Comparison of ENCODE assay signal across 24 cellular contexts in genomic region chr5:142911170-142911569, GRCh38.
A peak's percentile ranks its signal among the peaks of the same experiment; 100 is the strongest.
DNase-seq lines count a peak whose midpoint lies in the region; ATAC-seq and TF ChIP-seq lines count a peak whose summit lies in the region.
"Had no signal": no experiment of that assay in that cellular context is flagged by ENCODE, and none has a peak within 500 bp of the region (broad histone marks: within the 10 kb centered on the region; RNA-seq: fewer than 3 reads in every experiment).

No MANE protein-coding gene starts in this region.

- CTCF ChIA-PET in Calu3 (lab: Charles Lee) = no interaction called here

- DNase-seq in Calu3 (no peak), right lobe of liver (peak in 2 of 3 donors; percentile 59 to 61), SW480 (ENCODE audit: low spot score) (no peak), MV-4-11 (lab: John Stamatoyannopoulos, UW) (no peak)
- no peak for DNase-seq in effector memory CD8-positive, alpha-beta T cell
- DNase-seq in stimulated activated effector memory CD8-positive, alpha-beta T cell treated with anti-CD3 and anti-CD28 coated beads, Interleukin-12 subunit alpha, Interleukin-12 subunit beta, amount 100 ng/mL, for 72 hours (ENCODE audit: low spot score in 2 of 2) = no peak
- DNase-seq: DMS153, DND-41, GOT3, HFFc6, NCI-H1092 treated with DMSO at 0.1 percent for 48 hours, NCI-H1436, NCI-H187, NCI-H2081 treated with DMSO at 0.1 percent for 48 hours, NCI-H2171, NCI-H226, NCI-H510A, Right ventricle myocardium superior, RPMI8226 had no signal

- TF ChIP-seq CTCF in Calu3 (IDR thresholded peaks at IDR 0.05; ENCODE audit: unreplicated experiment) (no peak), right lobe of liver (IDR thresholded peaks at IDR 0.05) (no peak)

- peak overlapping the region; percentile 0 for H3K27ac Mint-ChIP-seq in Calu3 (ENCODE audit: unreplicated experiment)
- peak overlapping the region; percentile 7 to 92 for H3K27ac Mint-ChIP-seq in effector memory CD8-positive, alpha-beta T cell
- H3K27ac Mint-ChIP-seq in stimulated activated effector memory CD8-positive, alpha-beta T cell treated with anti-CD3 and anti-CD28 coated beads, Interleukin-12 subunit alpha, Interleukin-12 subunit beta, amount 100 ng/mL, for 72 hours = peak overlapping the region; percentile 69
- H3K27ac Mint-ChIP-seq: B cell, HFFc6 had no signal

- H3K4me1 ChIP-seq in right lobe of liver = peaks cover 0 to 19% (median 3%) of the 10 kb centered on the region in 4 donors
- H3K4me1 ChIP-seq: SJSA1 had no signal

- BruUV-seq in Calu3 (replicated peaks; lab: Mats Ljungman, UMichigan) = no TSS peak

- peak overlapping the region in 1 of 3 donors; percentile 44 for H3K27ac ChIP-seq in right lobe of liver
- H3K27ac ChIP-seq: C4-2B, SJSA1 had no signal

- H3K36me3 ChIP-seq in right lobe of liver = no peaks in the 10 kb centered on the region
- H3K36me3 ChIP-seq: HAP-1 had no signal

- H3K4me3 Mint-ChIP-seq in Calu3 (ENCODE audit: low read depth, unreplicated experiment) = no peak overlapping the region
- no peak overlapping the region for H3K4me3 Mint-ChIP-seq in effector memory CD8-positive, alpha-beta T cell
- H3K4me3 Mint-ChIP-seq in stimulated activated effector memory CD8-positive, alpha-beta T cell treated with anti-CD3 and anti-CD28 coated beads, Interleukin-12 subunit alpha, Interleukin-12 subunit beta, amount 100 ng/mL, for 72 hours = no peak overlapping the region
- H3K4me3 Mint-ChIP-seq: B cell, HFFc6 had no signal

- no peaks in the 10 kb centered on the region for H3K9me3 ChIP-seq in right lobe of liver
- H3K9me3 ChIP-seq: HAP-1, SJSA1 had no signal

- no peaks in the 10 kb centered on the region for H3K27me3 ChIP-seq in right lobe of liver
- H3K27me3 ChIP-seq: SJSA1 had no signal

- ATAC-seq in effector memory CD8-positive, alpha-beta T cell (replicated peaks) = no peak
- ATAC-seq in right lobe of liver (peak; percentile 58 to 88 (median 78)), HG02642 (IDR thresholded peaks at IDR 0.05; ENCODE audit: poor library complexity, unreplicated experiment) (no peak)
- ATAC-seq in stimulated activated effector memory CD8-positive, alpha-beta T cell treated with anti-CD3 and anti-CD28 coated beads, Interleukin-12 subunit alpha, Interleukin-12 subunit beta, amount 100 ng/mL, for 72 hours = no peak

- H3K4me3 ChIP-seq in right lobe of liver = no peak overlapping the region
- H3K4me3 ChIP-seq: HAP-1, SJSA1 had no signal

- intact Hi-C loops in Calu3 (cut with micrococcal nuclease; ENCODE audit: unreplicated experiment) = no loop called here
- intact Hi-C loops in right lobe of liver (cut with DNase I) = no loop called here

- H3K36me3 Mint-ChIP-seq in Calu3 (ENCODE audit: insufficient read depth, unreplicated experiment) = peaks cover 44% of the 10 kb centered on the region
- peaks cover 65% of the 10 kb centered on the region for H3K36me3 Mint-ChIP-seq in effector memory CD8-positive, alpha-beta T cell (ENCODE audit: insufficient read depth)
- H3K36me3 Mint-ChIP-seq in stimulated activated effector memory CD8-positive, alpha-beta T cell treated with anti-CD3 and anti-CD28 coated beads, Interleukin-12 subunit alpha, Interleukin-12 subunit beta, amount 100 ng/mL, for 72 hours = peaks cover 85% of the 10 kb centered on the region

- H3K4me1 Mint-ChIP-seq in Calu3 (ENCODE audit: low read depth, unreplicated experiment) = peaks cover 59% of the 10 kb centered on the region
- peaks cover 0 to 2% of the 10 kb centered on the region in 2 donors for H3K4me1 Mint-ChIP-seq in effector memory CD8-positive, alpha-beta T cell (ENCODE audit: low read depth in 2 of 2)
- peaks cover 5% of the 10 kb centered on the region for H3K4me1 Mint-ChIP-seq in stimulated activated effector memory CD8-positive, alpha-beta T cell treated with anti-CD3 and anti-CD28 coated beads, Interleukin-12 subunit alpha, Interleukin-12 subunit beta, amount 100 ng/mL, for 72 hours

- H3K9me3 Mint-ChIP-seq in Calu3 (ENCODE audit: low read depth, unreplicated experiment) = peaks cover 3% of the 10 kb centered on the region
- no peaks in the 10 kb centered on the region for H3K9me3 Mint-ChIP-seq in effector memory CD8-positive, alpha-beta T cell
- no peaks in the 10 kb centered on the region for H3K9me3 Mint-ChIP-seq in stimulated activated effector memory CD8-positive, alpha-beta T cell treated with anti-CD3 and anti-CD28 coated beads, Interleukin-12 subunit alpha, Interleukin-12 subunit beta, amount 100 ng/mL, for 72 hours
- H3K9me3 Mint-ChIP-seq: HFFc6 had no signal

- no peaks in the 10 kb centered on the region for H3K27me3 Mint-ChIP-seq in Calu3 (ENCODE audit: unreplicated experiment)
- H3K27me3 Mint-ChIP-seq in effector memory CD8-positive, alpha-beta T cell = no peaks in the 10 kb centered on the region
- H3K27me3 Mint-ChIP-seq: B cell had no signal

- no peak for TF ChIP-seq POLR2A in right lobe of liver (IDR thresholded peaks at IDR 0.05)

- WGBS in right lobe of liver (ENCODE audit: insufficient coverage, low coverage, low lambda C conversion rate, missing lambda C conversion rate) = 55% methylated on average over 3 of the region's 3 CpGs

Comparison
In these comparisons a context has a peak if more than half of its experiments do, and no peak if none do; other contexts are left out.
1. DNase-seq: peak in right lobe of liver (2 of 3); none in Calu3 (single experiment), effector memory CD8-positive, alpha-beta T cell (0 of 3), stimulated activated effector memory CD8-positive, alpha-beta T cell treated with anti-CD3 and anti-CD28 coated beads, Interleukin-12 subunit alpha, Interleukin-12 subunit beta, amount 100 ng/mL, for 72 hours (0 of 2), SW480 (single experiment) and MV-4-11 (single experiment).
2. H3K27ac Mint-ChIP-seq: peak in every context shown above with its lines; median percentile 69 in stimulated activated effector memory CD8-positive, alpha-beta T cell treated with anti-CD3 and anti-CD28 coated beads, Interleukin-12 subunit alpha, Interleukin-12 subunit beta, amount 100 ng/mL, for 72 hours; 50 in effector memory CD8-positive, alpha-beta T cell; 0 in Calu3.
3. ATAC-seq: peak in right lobe of liver (4 of 4); none in effector memory CD8-positive, alpha-beta T cell (single experiment), stimulated activated effector memory CD8-positive, alpha-beta T cell treated with anti-CD3 and anti-CD28 coated beads, Interleukin-12 subunit alpha, Interleukin-12 subunit beta, amount 100 ng/mL, for 72 hours (single experiment) and HG02642 (single experiment).